11 cellular contexts compared by ENCODE assay signal in the genomic region with DNA sequence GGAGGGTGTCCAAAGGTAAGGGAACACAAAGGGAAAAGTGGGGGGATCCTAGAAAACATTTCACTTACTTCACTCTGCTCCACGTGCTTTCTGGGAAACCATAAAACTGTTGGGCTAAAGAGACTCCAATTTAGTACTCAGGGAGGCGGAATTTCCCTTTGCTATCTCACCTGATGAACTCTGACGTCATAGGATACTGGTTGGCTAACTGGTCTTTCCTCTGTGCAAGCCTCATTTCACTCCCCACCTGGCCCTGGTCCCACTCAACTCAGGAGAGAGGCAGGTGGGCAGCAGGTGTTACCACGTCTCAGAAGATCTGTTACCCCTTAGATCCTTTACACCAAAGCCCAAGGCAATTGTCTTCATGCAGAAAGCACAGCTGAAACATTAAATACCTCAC. TPM values are rescaled to one million over a fixed set of nuclear protein-coding genes. Genes with fewer than 3 reads are reported as not detected.
DNase-seq lines count a peak whose midpoint lies in the region; ATAC-seq and TF ChIP-seq lines count a peak whose summit lies in the region.
"Had no signal": no experiment of that assay in that cellular context is flagged by ENCODE, and none has a peak within 500 bp of the region (broad histone marks: within the 10 kb centered on the region; RNA-seq: fewer than 3 reads in every experiment).

No MANE protein-coding gene starts in this region.

- no peak for ATAC-seq in activated CD8-positive, alpha-beta T cell treated with anti-CD3 and anti-CD28 coated beads for 36 hours
- ATAC-seq in activated CD8-positive, alpha-beta T cell treated with anti-CD3 and anti-CD28 coated beads, Interleukin-2, amount 10 ng/mL, durations not matched to agents 7 days and 5 days: no peak
- peak; percentile 43 for ATAC-seq in HG02678 (IDR thresholded peaks at IDR 0.05; ENCODE audit: unreplicated experiment)
- peak; percentile 39 to 61 for ATAC-seq in naive B cell (ENCODE audit: low read depth in 2 of 2)
- no peak for ATAC-seq in GM21515 (IDR thresholded peaks at IDR 0.05; ENCODE audit: unreplicated experiment)

- H3K36me3 Mint-ChIP-seq in activated CD8-positive, alpha-beta T cell treated with anti-CD3 and anti-CD28 coated beads for 36 hours (ENCODE audit: low read depth): no peaks in the 10 kb centered on the region
- no peaks in the 10 kb centered on the region for H3K36me3 Mint-ChIP-seq in activated CD8-positive, alpha-beta T cell treated with anti-CD3 and anti-CD28 coated beads, Interleukin-2, amount 10 ng/mL, durations not matched to agents 7 days and 5 days (ENCODE audit: low read depth)
- H3K36me3 Mint-ChIP-seq in naive B cell: no peaks in the 10 kb centered on the region

- no peaks in the 10 kb centered on the region for H3K9me3 Mint-ChIP-seq in activated CD8-positive, alpha-beta T cell treated with anti-CD3 and anti-CD28 coated beads for 36 hours
- H3K9me3 Mint-ChIP-seq in activated CD8-positive, alpha-beta T cell treated with anti-CD3 and anti-CD28 coated beads, Interleukin-2, amount 10 ng/mL, durations not matched to agents 7 days and 5 days (ENCODE audit: insufficient read depth): no peaks in the 10 kb centered on the region
- peaks cover 0 to 1% (median 0%) of the 10 kb centered on the region in 7 donors for H3K9me3 Mint-ChIP-seq in naive B cell

- CTCF ChIA-PET in activated CD8-positive, alpha-beta T cell treated with anti-CD3 and anti-CD28 coated beads for 36 hours (lab: Charles Lee): interaction anchor here (1.7 kb wide), 1 partner anchor 10 kb away, joined by 4 read pairs; no protein-coding TSS in a partner anchor
- CTCF ChIA-PET in activated CD8-positive, alpha-beta T cell treated with anti-CD3 and anti-CD28 coated beads, Interleukin-2, amount 10 ng/mL, durations not matched to agents 7 days and 5 days (lab: Charles Lee): no interaction called here

- no peak overlapping the region for H3K4me3 Mint-ChIP-seq in activated CD8-positive, alpha-beta T cell treated with anti-CD3 and anti-CD28 coated beads for 36 hours
- H3K4me3 Mint-ChIP-seq in activated CD8-positive, alpha-beta T cell treated with anti-CD3 and anti-CD28 coated beads, Interleukin-2, amount 10 ng/mL, durations not matched to agents 7 days and 5 days: no peak overlapping the region
- peak overlapping the region in 5 of 8 donors; percentile 6 to 86 (median 39) for H3K4me3 Mint-ChIP-seq in naive B cell

- intact Hi-C loops in activated CD8-positive, alpha-beta T cell treated with anti-CD3 and anti-CD28 coated beads for 36 hours (cut with micrococcal nuclease): no loop called here

- DNase-seq in activated CD8-positive, alpha-beta T cell treated with anti-CD3 and anti-CD28 coated beads for 36 hours: peak; percentile 4
- DNase-seq in activated CD8-positive, alpha-beta T cell treated with anti-CD3 and anti-CD28 coated beads, Interleukin-2, amount 10 ng/mL, durations not matched to agents 7 days and 5 days: no peak
- DNase-seq in NCI-H2107 treated with DMSO at 0.1 percent for 48 hours (lab: John Stamatoyannopoulos, UW; ENCODE audit: unreplicated experiment) (peak; percentile 98), naive B cell (no peak), cerebellar nuclear complex (lab: John Stamatoyannopoulos, UW) (no peak), NCI-H524 (lab: John Stamatoyannopoulos, UW) (no peak)
- DNase-seq: GOT3; stimulated activated CD4-positive, alpha-beta T cell treated with anti-CD3 and anti-CD28 coated beads, Interleukin-12 subunit alpha, Interleukin-12 subunit beta, amount 100 ng/mL, for 4 hours; SW 1271 had no signal

- peak overlapping the region; percentile 13 for H3K27ac Mint-ChIP-seq in activated CD8-positive, alpha-beta T cell treated with anti-CD3 and anti-CD28 coated beads for 36 hours
- no peak overlapping the region for H3K27ac Mint-ChIP-seq in activated CD8-positive, alpha-beta T cell treated with anti-CD3 and anti-CD28 coated beads, Interleukin-2, amount 10 ng/mL, durations not matched to agents 7 days and 5 days
- peak overlapping the region in 5 of 6 donors; percentile 55 to 98 (median 87) for H3K27ac Mint-ChIP-seq in naive B cell

- H3K27me3 Mint-ChIP-seq in activated CD8-positive, alpha-beta T cell treated with anti-CD3 and anti-CD28 coated beads for 36 hours: peaks cover 2% of the 10 kb centered on the region
- H3K27me3 Mint-ChIP-seq in activated CD8-positive, alpha-beta T cell treated with anti-CD3 and anti-CD28 coated beads, Interleukin-2, amount 10 ng/mL, durations not matched to agents 7 days and 5 days (ENCODE audit: low read depth): no peaks in the 10 kb centered on the region
- H3K27me3 Mint-ChIP-seq in naive B cell: peaks cover 0 to 3% (median 0%) of the 10 kb centered on the region in 3 donors

- TF ChIP-seq CTCF in activated CD8-positive, alpha-beta T cell treated with anti-CD3 and anti-CD28 coated beads for 36 hours (IDR thresholded peaks at IDR 0.05): no peak

- POLR2A ChIA-PET in activated CD8-positive, alpha-beta T cell treated with anti-CD3 and anti-CD28 coated beads for 36 hours (lab: Charles Lee): interaction anchor here (1.0 to 2.9 kb wide), 2 partner anchors 34 to 52 kb away, joined by 3 to 17 read pairs; a partner anchor contains a TSS
- POLR2A ChIA-PET in activated CD8-positive, alpha-beta T cell treated with anti-CD3 and anti-CD28 coated beads, Interleukin-2, amount 10 ng/mL, durations not matched to agents 7 days and 5 days (lab: Charles Lee): interaction anchor here (2.8 kb wide), 1 partner anchor 52 kb away, joined by 8 read pairs; a partner anchor contains a TSS

- peaks cover 15% of the 10 kb centered on the region for H3K4me1 Mint-ChIP-seq in activated CD8-positive, alpha-beta T cell treated with anti-CD3 and anti-CD28 coated beads for 36 hours (ENCODE audit: low read depth)
- peaks cover 4% of the 10 kb centered on the region for H3K4me1 Mint-ChIP-seq in activated CD8-positive, alpha-beta T cell treated with anti-CD3 and anti-CD28 coated beads, Interleukin-2, amount 10 ng/mL, durations not matched to agents 7 days and 5 days (ENCODE audit: low read depth)
- H3K4me1 Mint-ChIP-seq in naive B cell: peaks cover 21 to 57% (median 23%) of the 10 kb centered on the region in 3 donors

RNA-seq across cellular contexts. Expression of a gene that starts 51.8 kb away (rescaled TPM):
- 10 to 100 TPM; 92.8 to 98.9 TPM for total RNA-seq in activated CD8-positive, alpha-beta T cell treated with anti-CD3 and anti-CD28 coated beads for 36 hours
- 10 to 100 TPM; 26.4 to 30.5 TPM for total RNA-seq in activated CD8-positive, alpha-beta T cell treated with anti-CD3 and anti-CD28 coated beads, Interleukin-2, amount 10 ng/mL, durations not matched to agents 7 days and 5 days
- 100 to 1,000 TPM in 5 of 6 donors, 10 to 100 TPM in 1; 94.5 to 224 (median 158) TPM for polyA plus RNA-seq in naive B cell (ENCODE audit: low read depth in 6 of 6)

Comparison
In these comparisons a context has a peak if more than half of its experiments do, and no peak if none do; other contexts are left out.
1. DNase-seq: peak in activated CD8-positive, alpha-beta T cell treated with anti-CD3 and anti-CD28 coated beads for 36 hours (single experiment) and NCI-H2107 treated with DMSO at 0.1 percent for 48 hours (single experiment); none in activated CD8-positive, alpha-beta T cell treated with anti-CD3 and anti-CD28 coated beads, Interleukin-2, amount 10 ng/mL, durations not matched to agents 7 days and 5 days (single experiment), naive B cell (single experiment), cerebellar nuclear complex (0 of 2) and NCI-H524 (0 of 2).
2. ATAC-seq: peak in HG02678 (single experiment) and naive B cell (2 of 2); none in activated CD8-positive, alpha-beta T cell treated with anti-CD3 and anti-CD28 coated beads for 36 hours (single experiment), activated CD8-positive, alpha-beta T cell treated with anti-CD3 and anti-CD28 coated beads, Interleukin-2, amount 10 ng/mL, durations not matched to agents 7 days and 5 days (single experiment) and GM21515 (single experiment).
3. H3K4me3 Mint-ChIP-seq: peak in naive B cell (5 of 8); none in activated CD8-positive, alpha-beta T cell treated with anti-CD3 and anti-CD28 coated beads for 36 hours (single experiment) and activated CD8-positive, alpha-beta T cell treated with anti-CD3 and anti-CD28 coated beads, Interleukin-2, amount 10 ng/mL, durations not matched to agents 7 days and 5 days (single experiment).